ENCODE assay signal across 28 cellular contexts in genomic region chr19:10285393-10285792, GRCh38. TPM values are rescaled to one million over a fixed set of nuclear protein-coding genes. Genes with fewer than 3 reads are reported as not detected.
A peak's percentile ranks its signal among the peaks of the same experiment; 100 is the strongest.
DNase-seq lines count a peak whose midpoint lies in the region; ATAC-seq and TF ChIP-seq lines count a peak whose summit lies in the region.
"Had no signal": no experiment of that assay in that cellular context is flagged by ENCODE, and none has a peak within 500 bp of the region (broad histone marks: within the 10 kb centered on the region; RNA-seq: fewer than 3 reads in every experiment).

No MANE protein-coding gene starts in this region.

- no peak for ATAC-seq in RWPE2 (ENCODE audit: low read depth)
- ATAC-seq in GM21381 (IDR thresholded peaks at IDR 0.05; ENCODE audit: unreplicated experiment), result no peak
- ATAC-seq: gastrocnemius medialis, pancreas, right cardiac atrium, T-helper 17 cell had no signal

- no peak overlapping the region for H2BK5ac ChIP-seq in neuronal stem cell (ENCODE audit: low read length)

- peak overlapping the region; percentile 45 for H3K27ac ChIP-seq in RWPE2 (ENCODE audit: poor library complexity, severe bottlenecking)
- H3K27ac ChIP-seq in neuronal stem cell (replicated peaks; ENCODE audit: low read length), result no peak overlapping the region
- H3K27ac ChIP-seq in esophagus squamous epithelium, result no peak overlapping the region
- H3K27ac ChIP-seq: gastrocnemius medialis, pancreas, Peyer's patch had no signal

- no peak overlapping the region for H3K14ac ChIP-seq in neuronal stem cell (ENCODE audit: low read length)

- H3K4me1 Mint-ChIP-seq in T-helper 2 cell treated with Interferon-gamma antibody and Interleukin-4, amounts not matched to agents 5 μg/mL and 100 μg/mL, for 36 hours (ENCODE audit: low read depth), result peaks cover 37% of the 10 kb centered on the region

- H4K8ac ChIP-seq in neuronal stem cell (ENCODE audit: low read depth, low read length), result no peak overlapping the region

- H3K36me3 Mint-ChIP-seq in T-helper 2 cell treated with Interferon-gamma antibody and Interleukin-4, amounts not matched to agents 5 μg/mL and 100 μg/mL, for 36 hours (ENCODE audit: low read depth), result peaks cover 26% of the 10 kb centered on the region
- H3K36me3 Mint-ChIP-seq: brain had no signal

- no peak overlapping the region for H2AK5ac ChIP-seq in neuronal stem cell (ENCODE audit: low read depth, low read length)

- H2BK15ac ChIP-seq in neuronal stem cell (ENCODE audit: low read length), result peak overlapping the region; percentile 81

- WGBS in neuronal stem cell (ENCODE audit: extremely low coverage in 2 of 2, insufficient read length in 2 of 2, insufficient replicate concordance in 1 of 2), 2 donors, result no CpG with 5 or more reads among the region's 4 CpGs
- 90% methylated on average over 2 to 4 of the region's 4 CpGs for WGBS in esophagus squamous epithelium, 2 donors

- H3K4me1 ChIP-seq in RWPE2 (ENCODE audit: insufficient read depth, poor library complexity, severe bottlenecking), result peaks cover 24% of the 10 kb centered on the region
- H3K4me1 ChIP-seq in neuronal stem cell (ENCODE audit: control insufficient read depth in 2 of 2, insufficient read depth in 1 of 2, low read depth in 1 of 2, low read length in 2 of 2), result peaks cover 8 to 16% of the 10 kb centered on the region in 2 donors
- H3K4me1 ChIP-seq in esophagus squamous epithelium, result peaks cover 38 to 65% (median 45%) of the 10 kb centered on the region in 3 donors

- peak overlapping the region; percentile 30 for H3K9ac ChIP-seq in neuronal stem cell (ENCODE audit: low read depth, low read length, poor library complexity)

- no peak overlapping the region for H3K4me2 ChIP-seq in neuronal stem cell (ENCODE audit: insufficient read depth, low read length, poor library complexity, severe bottlenecking)

- no peak overlapping the region for H4K91ac ChIP-seq in neuronal stem cell (ENCODE audit: low read depth, low read length, poor library complexity)

- H3K4me3 Mint-ChIP-seq in T-helper 2 cell treated with Interferon-gamma antibody and Interleukin-4, amounts not matched to agents 5 μg/mL and 100 μg/mL, for 36 hours, result no peak overlapping the region
- H3K4me3 Mint-ChIP-seq: H9, T-helper 17 cell had no signal

- peak overlapping the region; percentile 27 for H3K27ac Mint-ChIP-seq in T-helper 2 cell treated with Interferon-gamma antibody and Interleukin-4, amounts not matched to agents 5 μg/mL and 100 μg/mL, for 36 hours
- H3K27ac Mint-ChIP-seq: H9, T-helper 17 cell had no signal

- no peak for DNase-seq in T-helper 2 cell treated with Interferon-gamma antibody and Interleukin-4, amounts not matched to agents 5 μg/mL and 100 μg/mL, for 36 hours (ENCODE audit: low spot score)
- DNase-seq in T-helper 2 cell (no peak), RWPE2 (ENCODE audit: low spot score) (no peak), neuronal stem cell (ENCODE audit: low spot score) (no peak), esophagus squamous epithelium (lab: John Stamatoyannopoulos, UW) (no peak)
- DNase-seq in stimulated activated CD4-positive, alpha-beta T cell treated with anti-CD3 and anti-CD28 coated beads, Interleukin-4, amount 100 ng/mL, for 1 hour, result no peak
- DNase-seq: activated CD8-positive, alpha-beta memory T cell treated with anti-CD3 and anti-CD28 coated beads, Interleukin-2, amount 50 U/mL, for 4 hours; activated gamma-delta T cell; AML-193; effector CD8-positive, alpha-beta T cell; gastrocnemius medialis; H9; NCI-H1092; NCI-H1930; NCI-H345; NCI-H82; pancreas; Peyer's patch; right cardiac atrium; stimulated activated CD4-positive, alpha-beta T cell treated with anti-CD3 and anti-CD28 coated beads, Interleukin-12 subunit alpha, Interleukin-12 subunit beta, amount 100 ng/mL, for 4 hours; T-helper 17 cell had no signal

- peak overlapping the region; percentile 63 for H2BK12ac ChIP-seq in neuronal stem cell (ENCODE audit: low read length)

- H3K9me3 ChIP-seq in RWPE2 (ENCODE audit: severe bottlenecking) (no peaks in the 10 kb centered on the region), neuronal stem cell (replicated peaks in 1 of 2; ENCODE audit: control insufficient read depth in 2 of 2, insufficient read depth in 1 of 2, low read depth in 1 of 2, low read length in 2 of 2) (peaks cover 0 to 7% of the 10 kb centered on the region in 2 donors), esophagus squamous epithelium (no peaks in the 10 kb centered on the region)
- H3K9me3 ChIP-seq: gastrocnemius medialis, pancreas, Peyer's patch had no signal

- no peak overlapping the region for H2BK120ac ChIP-seq in neuronal stem cell (ENCODE audit: low read depth, low read length)

- H3K36me3 ChIP-seq in RWPE2 (ENCODE audit: low read depth), result no peaks in the 10 kb centered on the region
- H3K36me3 ChIP-seq in neuronal stem cell (replicated peaks in 1 of 2; ENCODE audit: control insufficient read depth in 2 of 2, insufficient read depth in 2 of 2, low read length in 2 of 2), result peaks cover 0 to 47% of the 10 kb centered on the region in 2 donors
- H3K36me3 ChIP-seq in esophagus squamous epithelium, result peaks cover 0 to 37% (median 16%) of the 10 kb centered on the region in 3 donors
- H3K36me3 ChIP-seq: pancreas had no signal

- H3K4me3 ChIP-seq in RWPE2 (ENCODE audit: severe bottlenecking) (no peak overlapping the region), neuronal stem cell (ENCODE audit: low read length in 2 of 2) (no peak overlapping the region), esophagus squamous epithelium (no peak overlapping the region)
- H3K4me3 ChIP-seq: gastrocnemius medialis, pancreas, Peyer's patch had no signal

- no peak overlapping the region for H2AFZ ChIP-seq in neuronal stem cell (ENCODE audit: low read length)

- no peak overlapping the region for H3K18ac ChIP-seq in neuronal stem cell (ENCODE audit: low read length)

- H3K27me3 Mint-ChIP-seq in T-helper 2 cell treated with Interferon-gamma antibody and Interleukin-4, amounts not matched to agents 5 μg/mL and 100 μg/mL, for 36 hours (ENCODE audit: low read depth), result peaks cover 16% of the 10 kb centered on the region

- H3K79me1 ChIP-seq in neuronal stem cell (ENCODE audit: low read depth, low read length), result no peaks in the 10 kb centered on the region

- TF ChIP-seq CTCF in RWPE2 (IDR thresholded peaks at IDR 0.05; ENCODE audit: poor library complexity, severe bottlenecking), result no peak
- no peak for TF ChIP-seq CTCF in esophagus squamous epithelium (IDR thresholded peaks at IDR 0.05)

- H3K27me3 ChIP-seq in RWPE2 (ENCODE audit: insufficient read depth, poor library complexity, severe bottlenecking) (no peaks in the 10 kb centered on the region), neuronal stem cell (ENCODE audit: control insufficient read depth in 3 of 3, insufficient read depth in 3 of 3, low read depth in 1 of 3, low read length in 3 of 3) (peaks cover 12 to 43% (median 21%) of the 10 kb centered on the region in 3 experiments), esophagus squamous epithelium (peaks cover 6 to 41% (median 10%) of the 10 kb centered on the region in 4 donors)

- peak overlapping the region; percentile 75 for H3K23ac ChIP-seq in neuronal stem cell (ENCODE audit: low read depth, low read length, poor library complexity)

- TF ChIP-seq POLR2A in GM19193 (IDR thresholded peaks at IDR 0.05; ENCODE audit: extremely low read depth, insufficient read depth, insufficient read length) (peak; percentile 20), esophagus squamous epithelium (IDR thresholded peaks at IDR 0.05) (no peak)

- no peaks in the 10 kb centered on the region for H3K9me3 Mint-ChIP-seq in T-helper 2 cell treated with Interferon-gamma antibody and Interleukin-4, amounts not matched to agents 5 μg/mL and 100 μg/mL, for 36 hours

- no peak overlapping the region for H3K4ac ChIP-seq in neuronal stem cell (ENCODE audit: low read length)

- intact Hi-C loops in esophagus squamous epithelium (cut with DNase I), result no loop called here

RNA-seq across cellular contexts. Expression of gene ICAM4, which starts 1.4 kb away (rescaled TPM):
- 0.56 TPM for polyA plus RNA-seq in neuronal stem cell (2013, experiment 1 of 2)
- polyA plus RNA-seq in neuronal stem cell (2013, experiment 2 of 2), result 0.48 TPM
- total RNA-seq in esophagus squamous epithelium, result under 1 TPM in 2 of 4 donors, not detected in 2; 0.29 to 0.76 TPM
- total RNA-seq: chondrocyte, esophagus mucosa, gastrocnemius medialis, lung microvascular endothelial cell, Peyer's patch had no signal

RNA-seq across cellular contexts. Expression of gene ICAM5, which starts 4.4 kb away (rescaled TPM):
- polyA plus RNA-seq in neuronal stem cell (2013, experiment 1 of 2), result 0.73 TPM
- polyA plus RNA-seq in neuronal stem cell (2013, experiment 2 of 2), result 0.84 TPM
- 1 to 10 TPM in 2 of 4 donors, under 1 TPM in 1, not detected in 1; 0.12 to 1.6 (median 1.3) TPM for total RNA-seq in esophagus squamous epithelium
- total RNA-seq: gastrocnemius medialis had no signal

RNA-seq across cellular contexts. Expression of gene ICAM1, which starts 14.5 kb away (rescaled TPM):
- 0.53 TPM for polyA plus RNA-seq in neuronal stem cell (2013, experiment 1 of 2)
- 0.43 TPM for polyA plus RNA-seq in neuronal stem cell (2013, experiment 2 of 2)
- total RNA-seq in esophagus squamous epithelium, result 10 to 100 TPM in 1 of 4 donors, 1 to 10 TPM in 3; 5.4 to 26.4 (median 7.7) TPM
- total RNA-seq: A172 had no signal

RNA-seq across cellular contexts. Expression of gene ZGLP1, which starts 24.2 kb away (rescaled TPM):
- polyA plus RNA-seq in neuronal stem cell (2013, experiment 1 of 2), result 3.5 TPM
- 4.2 TPM for polyA plus RNA-seq in neuronal stem cell (2013, experiment 2 of 2)
- 1 to 10 TPM in 2 of 4 donors, under 1 TPM in 2; 0.79 to 1.5 (median 1.2) TPM for total RNA-seq in esophagus squamous epithelium

RNA-seq across cellular contexts. Expression of gene FDX2, which starts 30.4 kb away (rescaled TPM):
- polyA plus RNA-seq in neuronal stem cell (2013, experiment 1 of 2), result 13.4 TPM
- polyA plus RNA-seq in neuronal stem cell (2013, experiment 2 of 2), result 13.5 TPM
- 10 to 100 TPM in 2 of 4 donors, 1 to 10 TPM in 2; 8.0 to 20.7 (median 12.3) TPM for total RNA-seq in esophagus squamous epithelium
